20 cellular contexts compared by ENCODE assay signal in the genomic region with DNA sequence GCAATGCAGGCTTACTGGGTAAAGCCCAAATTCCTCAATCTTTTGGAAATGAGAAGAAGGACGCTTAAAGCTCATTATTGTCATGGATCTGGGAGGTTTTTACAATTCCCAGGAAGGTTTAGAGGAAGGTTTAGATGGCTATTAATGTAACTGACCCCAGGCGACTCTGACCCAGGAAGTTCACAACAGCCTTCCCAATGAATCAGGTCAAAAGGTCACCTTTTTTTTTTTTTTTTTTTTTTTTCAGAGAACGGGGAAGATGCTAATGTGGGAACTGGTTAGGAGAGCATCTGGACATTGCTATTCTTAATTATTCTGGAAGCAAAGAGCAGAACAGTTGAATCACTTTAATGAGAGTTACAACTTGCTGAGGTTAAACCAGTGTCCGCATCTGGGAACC.
DNase-seq lines count a peak whose midpoint lies in the region; ATAC-seq and TF ChIP-seq lines count a peak whose summit lies in the region.
"Had no signal": no experiment of that assay in that cellular context is flagged by ENCODE, and none has a peak within 500 bp of the region (broad histone marks: within the 10 kb centered on the region; RNA-seq: fewer than 3 reads in every experiment).

No MANE protein-coding gene starts in this region.

- peaks cover 8% of the 10 kb centered on the region for H3K9me3 Mint-ChIP-seq in activated T-helper 17 cell treated with anti-CD3 and anti-CD28 coated beads, Interleukin-2, amount 50 U/mL, for 72 hours

- H3K14ac ChIP-seq in neuronal stem cell (ENCODE audit: low read length): no peak overlapping the region

- no peaks in the 10 kb centered on the region for H3K79me1 ChIP-seq in neuronal stem cell (ENCODE audit: low read depth, low read length)

- H4K8ac ChIP-seq in neuronal stem cell (ENCODE audit: low read depth, low read length): no peak overlapping the region

- DNase-seq in left ventricle myocardium inferior (no peak), right cardiac atrium (no peak), neuronal stem cell (ENCODE audit: low spot score) (peak; percentile 24), HuH-7 (ENCODE audit: low spot score) (no peak), upper lobe of left lung (no peak)
- DNase-seq: Caco-2, EL, H7, IMR-90, Karpas-422, MG63, NCI-H1092, NCI-H510A treated with DMSO at 0.1 percent for 48 hours, NCI-H82, SIG-M5 had no signal

- H2BK5ac ChIP-seq in neuronal stem cell (ENCODE audit: low read length): no peak overlapping the region

- H3K27ac ChIP-seq in left ventricle myocardium inferior (replicated peaks): peak overlapping the region; percentile 74
- no peak overlapping the region for H3K27ac ChIP-seq in right cardiac atrium (ENCODE audit: low read length)
- peak overlapping the region; percentile 34 for H3K27ac ChIP-seq in HUES48 (ENCODE audit: low read depth, low read length)
- H3K27ac ChIP-seq in neuronal stem cell (replicated peaks; ENCODE audit: low read length): peak overlapping the region; percentile 67
- no peak overlapping the region for H3K27ac ChIP-seq in upper lobe of left lung
- H3K27ac ChIP-seq: A549 had no signal

- H3K23ac ChIP-seq in neuronal stem cell (ENCODE audit: low read depth, low read length, poor library complexity): no peak overlapping the region

- no peak overlapping the region for H2AK5ac ChIP-seq in neuronal stem cell (ENCODE audit: low read depth, low read length)

- ATAC-seq in right cardiac atrium: no peak
- no peak for ATAC-seq in activated T-helper 17 cell treated with anti-CD3 and anti-CD28 coated beads, Interleukin-2, amount 50 U/mL, for 72 hours (replicated peaks)
- ATAC-seq in GM18867 (IDR thresholded peaks at IDR 0.05; ENCODE audit: unreplicated experiment): no peak
- no peak for ATAC-seq in upper lobe of left lung (ENCODE audit: low FRiP score in 2 of 2)
- ATAC-seq: A549 had no signal

- H3K4me1 ChIP-seq in left ventricle myocardium inferior (peaks cover 20% of the 10 kb centered on the region), right cardiac atrium (ENCODE audit: control insufficient read depth, insufficient read depth, low read length) (no peaks in the 10 kb centered on the region), HUES48 (ENCODE audit: control insufficient read depth, insufficient read depth, low read length) (peaks cover 18% of the 10 kb centered on the region), neuronal stem cell (ENCODE audit: control insufficient read depth in 2 of 2, insufficient read depth in 1 of 2, low read depth in 1 of 2, low read length in 2 of 2) (peaks cover 0 to 14% of the 10 kb centered on the region in 2 donors), upper lobe of left lung (peaks cover 0 to 6% (median 0%) of the 10 kb centered on the region in 4 donors)
- H3K4me1 ChIP-seq: A549, Caco-2 had no signal

- H2BK15ac ChIP-seq in neuronal stem cell (ENCODE audit: low read length): no peak overlapping the region

- 87% methylated on average over 4 of the region's 4 CpGs for WGBS in right cardiac atrium
- WGBS in neuronal stem cell (ENCODE audit: extremely low coverage in 2 of 2, insufficient read length in 2 of 2, insufficient replicate concordance in 1 of 2), 2 donors: no CpG with 5 or more reads among the region's 4 CpGs
- 85 to 88% methylated on average over 4 of the region's 4 CpGs for WGBS in upper lobe of left lung, 2 donors

- TF ChIP-seq POLR2A in upper lobe of left lung (IDR thresholded peaks at IDR 0.05): no peak

- H3K4me3 ChIP-seq in left ventricle myocardium inferior (no peak overlapping the region), right cardiac atrium (ENCODE audit: low read length) (no peak overlapping the region), HUES48 (ENCODE audit: low read depth, low read length) (no peak overlapping the region), neuronal stem cell (ENCODE audit: low read length in 2 of 2) (no peak overlapping the region), upper lobe of left lung (no peak overlapping the region)
- H3K4me3 ChIP-seq: A549; BLaER1 treated with 17β-estradiol and CSF1 and Interleukin-3, amounts not matched to agents 10 nM and 100 nM; MG63 had no signal

- no peaks in the 10 kb centered on the region for H3K36me3 ChIP-seq in left ventricle myocardium inferior
- H3K36me3 ChIP-seq in HUES48 (ENCODE audit: control insufficient read depth, insufficient read depth, low read length): no peaks in the 10 kb centered on the region
- no peaks in the 10 kb centered on the region for H3K36me3 ChIP-seq in neuronal stem cell (replicated peaks in 1 of 2; ENCODE audit: control insufficient read depth in 2 of 2, insufficient read depth in 2 of 2, low read length in 2 of 2)
- H3K36me3 ChIP-seq in upper lobe of left lung: no peaks in the 10 kb centered on the region
- H3K36me3 ChIP-seq: MG63 had no signal

- H2BK120ac ChIP-seq in neuronal stem cell (ENCODE audit: low read depth, low read length): no peak overlapping the region

- H2BK12ac ChIP-seq in neuronal stem cell (ENCODE audit: low read length): no peak overlapping the region

- peaks cover 38% of the 10 kb centered on the region for H3K4me1 Mint-ChIP-seq in activated T-helper 17 cell treated with anti-CD3 and anti-CD28 coated beads, Interleukin-2, amount 50 U/mL, for 72 hours

- TF ChIP-seq EP300 in upper lobe of left lung (IDR thresholded peaks at IDR 0.05): no peak

- no peak overlapping the region for H3K4me2 ChIP-seq in neuronal stem cell (ENCODE audit: insufficient read depth, low read length, poor library complexity, severe bottlenecking)
- H3K4me2 ChIP-seq: A549 had no signal

- H3K4ac ChIP-seq in neuronal stem cell (ENCODE audit: low read length): no peak overlapping the region

- H3K27me3 Mint-ChIP-seq in activated T-helper 17 cell treated with anti-CD3 and anti-CD28 coated beads, Interleukin-2, amount 50 U/mL, for 72 hours: no peaks in the 10 kb centered on the region

- H3K4me3 Mint-ChIP-seq in activated T-helper 17 cell treated with anti-CD3 and anti-CD28 coated beads, Interleukin-2, amount 50 U/mL, for 72 hours: peak overlapping the region; percentile 43

- H4K91ac ChIP-seq in neuronal stem cell (ENCODE audit: low read depth, low read length, poor library complexity): no peak overlapping the region

- intact Hi-C loops in left ventricle myocardium inferior (cut with micrococcal nuclease): no loop called here
- intact Hi-C loops in right cardiac atrium (cut with DNase I): no loop called here

- H3K18ac ChIP-seq in neuronal stem cell (ENCODE audit: low read length): no peak overlapping the region

- H3K36me3 Mint-ChIP-seq in activated T-helper 17 cell treated with anti-CD3 and anti-CD28 coated beads, Interleukin-2, amount 50 U/mL, for 72 hours (ENCODE audit: low read depth): no peaks in the 10 kb centered on the region

- H2AFZ ChIP-seq in neuronal stem cell (ENCODE audit: low read length): no peak overlapping the region

- TF ChIP-seq CTCF in left ventricle myocardium inferior (IDR thresholded peaks at IDR 0.05; ENCODE audit: borderline replicate concordance) (no peak), upper lobe of left lung (IDR thresholded peaks at IDR 0.05) (no peak)

- H3K9me3 ChIP-seq in left ventricle myocardium inferior (replicated peaks) (peaks cover 16% of the 10 kb centered on the region), right cardiac atrium (ENCODE audit: control insufficient read depth, low read length) (peaks cover 4% of the 10 kb centered on the region), HUES48 (ENCODE audit: control insufficient read depth, insufficient read depth, low read length) (peaks cover 14% of the 10 kb centered on the region), neuronal stem cell (replicated peaks in 1 of 2; ENCODE audit: control insufficient read depth in 2 of 2, insufficient read depth in 1 of 2, low read depth in 1 of 2, low read length in 2 of 2) (peaks cover 4 to 22% of the 10 kb centered on the region in 2 donors), upper lobe of left lung (no peaks in the 10 kb centered on the region)

- H3K27ac Mint-ChIP-seq in activated T-helper 17 cell treated with anti-CD3 and anti-CD28 coated beads, Interleukin-2, amount 50 U/mL, for 72 hours: no peak overlapping the region

- H3K27me3 ChIP-seq in left ventricle myocardium inferior (ENCODE audit: low read depth) (peaks cover 10% of the 10 kb centered on the region), right cardiac atrium (ENCODE audit: control insufficient read depth, insufficient read depth) (no peaks in the 10 kb centered on the region), HUES48 (ENCODE audit: control insufficient read depth, insufficient read depth, low read length) (no peaks in the 10 kb centered on the region), neuronal stem cell (ENCODE audit: control insufficient read depth in 3 of 3, insufficient read depth in 3 of 3, low read depth in 1 of 3, low read length in 3 of 3) (peaks cover 0 to 2% (median 0%) of the 10 kb centered on the region in 3 experiments), upper lobe of left lung (no peaks in the 10 kb centered on the region)
- H3K27me3 ChIP-seq: BLaER1 treated with 17β-estradiol and CSF1 and Interleukin-3, amounts not matched to agents 10 nM and 100 nM; MG63 had no signal

- H3K9ac ChIP-seq in HUES48 (ENCODE audit: low read depth, low read length) (no peak overlapping the region), neuronal stem cell (ENCODE audit: low read depth, low read length, poor library complexity) (no peak overlapping the region)
- H3K9ac ChIP-seq: BLaER1 treated with 17β-estradiol and CSF1 and Interleukin-3, amounts not matched to agents 10 nM and 100 nM had no signal

Comparison
In these comparisons a context has a peak if more than half of its experiments do, and no peak if none do; other contexts are left out.
1. H3K27ac ChIP-seq: peak in left ventricle myocardium inferior (single experiment), HUES48 (single experiment) and neuronal stem cell (single experiment); none in right cardiac atrium (single experiment) and upper lobe of left lung (0 of 4).